In the genomic region with DNA sequence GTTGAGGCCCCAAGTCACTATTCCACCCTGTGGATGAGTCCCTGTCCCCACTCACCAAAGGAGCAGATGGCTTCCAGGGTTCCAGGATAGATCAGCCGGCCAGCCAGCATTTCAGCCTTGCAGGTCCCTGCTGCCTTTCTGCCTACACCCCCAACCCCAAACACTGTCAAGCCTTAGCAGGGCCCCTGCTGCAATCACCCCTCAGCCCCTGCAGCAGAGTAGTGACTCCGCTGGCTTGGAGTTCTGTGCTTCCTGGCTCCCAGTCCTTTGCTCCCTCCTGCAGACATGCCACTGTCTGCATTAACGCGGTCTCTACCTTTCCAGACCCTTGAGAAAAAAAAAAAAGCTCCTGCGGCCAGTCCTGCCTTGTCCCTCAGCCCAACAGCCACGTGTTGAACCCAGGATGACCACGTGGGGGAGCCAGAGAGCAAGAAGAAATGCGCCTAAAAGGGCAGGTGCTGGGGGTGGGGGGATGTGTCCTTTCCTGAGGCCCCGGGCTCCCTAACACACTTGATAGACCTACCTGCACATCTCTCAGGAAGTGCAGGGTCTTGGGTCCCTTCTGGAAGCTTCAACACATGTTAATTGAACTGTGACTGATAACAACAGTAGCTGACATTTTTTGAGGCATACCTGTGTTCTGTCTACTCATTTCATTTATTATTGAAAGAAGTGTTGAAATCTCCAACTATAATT, we compare ENCODE assay signal across 1 cellular context.
TF ChIP-seq lines count a peak whose summit lies in the region.

No MANE protein-coding gene starts in this region.

TF ChIP-seq in K562, 482 proteins besides CTCF, POLR2A, EP300 and RAD21 (continued from another document):
- TF ChIP-seq, protein P1, sequence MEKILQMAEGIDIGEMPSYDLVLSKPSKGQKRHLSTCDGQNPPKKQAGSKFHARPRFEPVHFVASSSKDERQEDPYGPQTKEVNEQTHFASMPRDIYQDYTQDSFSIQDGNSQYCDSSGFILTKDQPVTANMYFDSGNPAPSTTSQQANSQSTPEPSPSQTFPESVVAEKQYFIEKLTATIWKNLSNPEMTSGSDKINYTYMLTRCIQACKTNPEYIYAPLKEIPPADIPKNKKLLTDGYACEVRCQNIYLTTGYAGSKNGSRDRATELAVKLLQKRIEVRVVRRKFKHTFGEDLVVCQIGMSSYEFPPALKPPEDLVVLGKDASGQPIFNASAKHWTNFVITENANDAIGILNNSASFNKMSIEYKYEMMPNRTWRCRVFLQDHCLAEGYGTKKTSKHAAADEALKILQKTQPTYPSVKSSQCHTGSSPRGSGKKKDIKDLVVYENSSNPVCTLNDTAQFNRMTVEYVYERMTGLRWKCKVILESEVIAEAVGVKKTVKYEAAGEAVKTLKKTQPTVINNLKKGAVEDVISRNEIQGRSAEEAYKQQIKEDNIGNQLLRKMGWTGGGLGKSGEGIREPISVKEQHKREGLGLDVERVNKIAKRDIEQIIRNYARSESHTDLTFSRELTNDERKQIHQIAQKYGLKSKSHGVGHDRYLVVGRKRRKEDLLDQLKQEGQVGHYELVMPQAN (IDR thresholded peaks at IDR 0.05; ENCODE audit: borderline replicate concordance): no peak
- no peak for TF ChIP-seq MECOM (CRISPR knock-in tag; IDR thresholded peaks at IDR 0.05)
- no peak for TF ChIP-seq NUFIP1 (IDR thresholded peaks at IDR 0.05; ENCODE audit: partially characterized antibody)
- no peak for TF ChIP-seq ZNF445 (CRISPR knock-in tag; IDR thresholded peaks at IDR 0.05; ENCODE audit: low read depth)
- TF ChIP-seq ZNF785 (CRISPR knock-in tag; IDR thresholded peaks at IDR 0.05): no peak
- TF ChIP-seq POLR3G (IDR thresholded peaks at IDR 0.05; ENCODE audit: extremely low read depth, insufficient read length, insufficient replicate concordance): no peak
- no peak; the same call in 1 of the 2 replicates for TF ChIP-seq STAG1 (CRISPR knock-in tag; IDR thresholded peaks at IDR 0.05; ENCODE audit: borderline replicate concordance)
- TF ChIP-seq NEUROD1 (IDR thresholded peaks at IDR 0.05; ENCODE audit: borderline replicate concordance, low read depth, low read length, partially characterized antibody): no peak
- no peak for TF ChIP-seq ZNF12 (CRISPR knock-in tag; IDR thresholded peaks at IDR 0.05)
- TF ChIP-seq, protein P2, sequence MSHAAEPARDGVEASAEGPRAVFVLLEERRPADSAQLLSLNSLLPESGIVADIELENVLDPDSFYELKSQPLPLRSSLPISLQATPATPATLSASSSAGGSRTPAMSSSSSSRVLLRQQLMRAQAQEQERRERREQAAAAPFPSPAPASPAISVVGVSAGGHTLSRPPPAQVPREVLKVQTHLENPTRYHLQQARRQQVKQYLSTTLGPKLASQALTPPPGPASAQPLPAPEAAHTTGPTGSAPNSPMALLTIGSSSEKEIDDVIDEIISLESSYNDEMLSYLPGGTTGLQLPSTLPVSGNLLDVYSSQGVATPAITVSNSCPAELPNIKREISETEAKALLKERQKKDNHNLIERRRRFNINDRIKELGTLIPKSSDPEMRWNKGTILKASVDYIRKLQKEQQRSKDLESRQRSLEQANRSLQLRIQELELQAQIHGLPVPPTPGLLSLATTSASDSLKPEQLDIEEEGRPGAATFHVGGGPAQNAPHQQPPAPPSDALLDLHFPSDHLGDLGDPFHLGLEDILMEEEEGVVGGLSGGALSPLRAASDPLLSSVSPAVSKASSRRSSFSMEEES (CRISPR knock-in tag; IDR thresholded peaks at IDR 0.05): peak; percentile 19; the same call in 1 of the 2 replicates
- TF ChIP-seq, protein P3, sequence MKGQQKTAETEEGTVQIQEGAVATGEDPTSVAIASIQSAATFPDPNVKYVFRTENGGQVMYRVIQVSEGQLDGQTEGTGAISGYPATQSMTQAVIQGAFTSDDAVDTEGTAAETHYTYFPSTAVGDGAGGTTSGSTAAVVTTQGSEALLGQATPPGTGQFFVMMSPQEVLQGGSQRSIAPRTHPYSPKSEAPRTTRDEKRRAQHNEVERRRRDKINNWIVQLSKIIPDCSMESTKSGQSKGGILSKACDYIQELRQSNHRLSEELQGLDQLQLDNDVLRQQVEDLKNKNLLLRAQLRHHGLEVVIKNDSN (CRISPR knock-in tag; IDR thresholded peaks at IDR 0.05): peak; percentile 84
- TF ChIP-seq, protein P4, sequence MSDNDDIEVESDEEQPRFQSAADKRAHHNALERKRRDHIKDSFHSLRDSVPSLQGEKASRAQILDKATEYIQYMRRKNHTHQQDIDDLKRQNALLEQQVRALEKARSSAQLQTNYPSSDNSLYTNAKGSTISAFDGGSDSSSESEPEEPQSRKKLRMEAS (CRISPR knock-in tag; IDR thresholded peaks at IDR 0.05): peak; percentile 91
- TF ChIP-seq MIER1 (IDR thresholded peaks at IDR 0.05; ENCODE audit: low read depth): no peak
- no peak for TF ChIP-seq EWSR1 (IDR thresholded peaks at IDR 0.05; ENCODE audit: borderline replicate concordance, low read depth, partially characterized antibody)
- no peak for TF ChIP-seq U2AF1 (optimal IDR thresholded peaks at IDR 0.05; ENCODE audit: low read depth, low read length)
- no peak for TF ChIP-seq ZFPM2 (CRISPR knock-in tag; IDR thresholded peaks at IDR 0.05)
- TF ChIP-seq, protein P5, sequence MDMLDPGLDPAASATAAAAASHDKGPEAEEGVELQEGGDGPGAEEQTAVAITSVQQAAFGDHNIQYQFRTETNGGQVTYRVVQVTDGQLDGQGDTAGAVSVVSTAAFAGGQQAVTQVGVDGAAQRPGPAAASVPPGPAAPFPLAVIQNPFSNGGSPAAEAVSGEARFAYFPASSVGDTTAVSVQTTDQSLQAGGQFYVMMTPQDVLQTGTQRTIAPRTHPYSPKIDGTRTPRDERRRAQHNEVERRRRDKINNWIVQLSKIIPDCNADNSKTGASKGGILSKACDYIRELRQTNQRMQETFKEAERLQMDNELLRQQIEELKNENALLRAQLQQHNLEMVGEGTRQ (CRISPR knock-in tag; IDR thresholded peaks at IDR 0.05): peak; percentile 72
- TF ChIP-seq, protein P6, sequence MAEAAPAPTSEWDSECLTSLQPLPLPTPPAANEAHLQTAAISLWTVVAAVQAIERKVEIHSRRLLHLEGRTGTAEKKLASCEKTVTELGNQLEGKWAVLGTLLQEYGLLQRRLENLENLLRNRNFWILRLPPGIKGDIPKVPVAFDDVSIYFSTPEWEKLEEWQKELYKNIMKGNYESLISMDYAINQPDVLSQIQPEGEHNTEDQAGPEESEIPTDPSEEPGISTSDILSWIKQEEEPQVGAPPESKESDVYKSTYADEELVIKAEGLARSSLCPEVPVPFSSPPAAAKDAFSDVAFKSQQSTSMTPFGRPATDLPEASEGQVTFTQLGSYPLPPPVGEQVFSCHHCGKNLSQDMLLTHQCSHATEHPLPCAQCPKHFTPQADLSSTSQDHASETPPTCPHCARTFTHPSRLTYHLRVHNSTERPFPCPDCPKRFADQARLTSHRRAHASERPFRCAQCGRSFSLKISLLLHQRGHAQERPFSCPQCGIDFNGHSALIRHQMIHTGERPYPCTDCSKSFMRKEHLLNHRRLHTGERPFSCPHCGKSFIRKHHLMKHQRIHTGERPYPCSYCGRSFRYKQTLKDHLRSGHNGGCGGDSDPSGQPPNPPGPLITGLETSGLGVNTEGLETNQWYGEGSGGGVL (CRISPR knock-in tag; IDR thresholded peaks at IDR 0.05): no peak
- TF ChIP-seq POLR3A (IDR thresholded peaks at IDR 0.05; ENCODE audit: borderline replicate concordance, extremely low read depth, insufficient read depth, insufficient read length): no peak
- no peak; the same call in 1 of the 2 replicates for TF ChIP-seq TAL1 (IDR thresholded peaks at IDR 0.05)
- no peak for TF ChIP-seq ZKSCAN8 (CRISPR knock-in tag; IDR thresholded peaks at IDR 0.05)
- TF ChIP-seq ZNF707 (CRISPR knock-in tag; conservative IDR thresholded peaks at IDR 0.05): no peak
- no peak for TF ChIP-seq BDP1 (IDR thresholded peaks at IDR 0.05; ENCODE audit: insufficient read depth, insufficient read length)
- TF ChIP-seq, protein P7, sequence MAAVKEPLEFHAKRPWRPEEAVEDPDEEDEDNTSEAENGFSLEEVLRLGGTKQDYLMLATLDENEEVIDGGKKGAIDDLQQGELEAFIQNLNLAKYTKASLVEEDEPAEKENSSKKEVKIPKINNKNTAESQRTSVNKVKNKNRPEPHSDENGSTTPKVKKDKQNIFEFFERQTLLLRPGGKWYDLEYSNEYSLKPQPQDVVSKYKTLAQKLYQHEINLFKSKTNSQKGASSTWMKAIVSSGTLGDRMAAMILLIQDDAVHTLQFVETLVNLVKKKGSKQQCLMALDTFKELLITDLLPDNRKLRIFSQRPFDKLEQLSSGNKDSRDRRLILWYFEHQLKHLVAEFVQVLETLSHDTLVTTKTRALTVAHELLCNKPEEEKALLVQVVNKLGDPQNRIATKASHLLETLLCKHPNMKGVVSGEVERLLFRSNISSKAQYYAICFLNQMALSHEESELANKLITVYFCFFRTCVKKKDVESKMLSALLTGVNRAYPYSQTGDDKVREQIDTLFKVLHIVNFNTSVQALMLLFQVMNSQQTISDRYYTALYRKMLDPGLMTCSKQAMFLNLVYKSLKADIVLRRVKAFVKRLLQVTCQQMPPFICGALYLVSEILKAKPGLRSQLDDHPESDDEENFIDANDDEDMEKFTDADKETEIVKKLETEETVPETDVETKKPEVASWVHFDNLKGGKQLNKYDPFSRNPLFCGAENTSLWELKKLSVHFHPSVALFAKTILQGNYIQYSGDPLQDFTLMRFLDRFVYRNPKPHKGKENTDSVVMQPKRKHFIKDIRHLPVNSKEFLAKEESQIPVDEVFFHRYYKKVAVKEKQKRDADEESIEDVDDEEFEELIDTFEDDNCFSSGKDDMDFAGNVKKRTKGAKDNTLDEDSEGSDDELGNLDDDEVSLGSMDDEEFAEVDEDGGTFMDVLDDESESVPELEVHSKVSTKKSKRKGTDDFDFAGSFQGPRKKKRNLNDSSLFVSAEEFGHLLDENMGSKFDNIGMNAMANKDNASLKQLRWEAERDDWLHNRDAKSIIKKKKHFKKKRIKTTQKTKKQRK (IDR thresholded peaks at IDR 0.05; ENCODE audit: borderline replicate concordance, low read depth, low read length): no peak
- TF ChIP-seq, protein P8, sequence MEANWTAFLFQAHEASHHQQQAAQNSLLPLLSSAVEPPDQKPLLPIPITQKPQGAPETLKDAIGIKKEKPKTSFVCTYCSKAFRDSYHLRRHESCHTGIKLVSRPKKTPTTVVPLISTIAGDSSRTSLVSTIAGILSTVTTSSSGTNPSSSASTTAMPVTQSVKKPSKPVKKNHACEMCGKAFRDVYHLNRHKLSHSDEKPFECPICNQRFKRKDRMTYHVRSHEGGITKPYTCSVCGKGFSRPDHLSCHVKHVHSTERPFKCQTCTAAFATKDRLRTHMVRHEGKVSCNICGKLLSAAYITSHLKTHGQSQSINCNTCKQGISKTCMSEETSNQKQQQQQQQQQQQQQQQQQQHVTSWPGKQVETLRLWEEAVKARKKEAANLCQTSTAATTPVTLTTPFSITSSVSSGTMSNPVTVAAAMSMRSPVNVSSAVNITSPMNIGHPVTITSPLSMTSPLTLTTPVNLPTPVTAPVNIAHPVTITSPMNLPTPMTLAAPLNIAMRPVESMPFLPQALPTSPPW (CRISPR knock-in tag; IDR thresholded peaks at IDR 0.05): peak; percentile 76
- TF ChIP-seq ZNF224 (CRISPR knock-in tag; IDR thresholded peaks at IDR 0.05): no peak
- TF ChIP-seq ETS2 (tag; IDR thresholded peaks at IDR 0.05; ENCODE audit: borderline replicate concordance, poor library complexity, severe bottlenecking): no peak
- TF ChIP-seq MAFG (tag; conservative IDR thresholded peaks at IDR 0.05): no peak
- TF ChIP-seq KDM4B (IDR thresholded peaks at IDR 0.05; ENCODE audit: borderline replicate concordance in 2 of 2, low read depth in 1 of 2): peak in 1 of 2 experiments; percentile 56; a peak in 1 of 4 replicates
- no peak for TF ChIP-seq WHSC1 (IDR thresholded peaks at IDR 0.05; ENCODE audit: low read length)
- TF ChIP-seq POLR2AphosphoS2 (IDR thresholded peaks at IDR 0.05; ENCODE audit: low read length): no peak
- TF ChIP-seq, protein P9, sequence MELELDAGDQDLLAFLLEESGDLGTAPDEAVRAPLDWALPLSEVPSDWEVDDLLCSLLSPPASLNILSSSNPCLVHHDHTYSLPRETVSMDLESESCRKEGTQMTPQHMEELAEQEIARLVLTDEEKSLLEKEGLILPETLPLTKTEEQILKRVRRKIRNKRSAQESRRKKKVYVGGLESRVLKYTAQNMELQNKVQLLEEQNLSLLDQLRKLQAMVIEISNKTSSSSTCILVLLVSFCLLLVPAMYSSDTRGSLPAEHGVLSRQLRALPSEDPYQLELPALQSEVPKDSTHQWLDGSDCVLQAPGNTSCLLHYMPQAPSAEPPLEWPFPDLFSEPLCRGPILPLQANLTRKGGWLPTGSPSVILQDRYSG (tag; conservative IDR thresholded peaks at IDR 0.05; ENCODE audit: low read depth): no peak
- TF ChIP-seq XRCC4 (IDR thresholded peaks at IDR 0.05; ENCODE audit: extremely low read depth, insufficient read depth, insufficient read length): no peak
- TF ChIP-seq SMAD1 (IDR thresholded peaks at IDR 0.05; ENCODE audit: low read depth, low read length, partially characterized antibody): no peak
- TF ChIP-seq ZC3H8 (IDR thresholded peaks at IDR 0.05): no peak
TF ChIP-seq in K562: peak in this region for 68.
